ENCODE assay signal across 11 cellular contexts in the genomic region with DNA sequence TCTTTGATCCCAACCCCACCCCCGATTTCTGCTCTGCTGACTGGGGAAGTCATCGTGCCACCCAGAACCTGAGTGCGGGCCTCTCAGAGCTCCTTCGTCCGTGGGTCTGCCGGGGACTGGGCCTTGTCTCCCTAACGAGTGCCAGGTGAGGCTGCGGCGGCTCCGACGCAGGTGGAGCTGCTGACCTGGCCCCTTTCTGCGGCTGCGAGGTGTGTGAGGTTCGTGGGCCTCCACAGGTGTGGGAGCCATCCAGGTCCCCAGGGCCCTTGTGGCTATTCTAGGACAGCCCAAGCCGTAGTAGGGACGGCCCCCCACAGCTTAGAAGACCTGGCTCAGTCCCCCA. TPM values are rescaled to one million over a fixed set of nuclear protein-coding genes. Genes with fewer than 3 reads are reported as not detected.
DNase-seq lines count a peak whose midpoint lies in the region; ATAC-seq, FAIRE-seq and TF ChIP-seq lines count a peak whose summit lies in the region.
"Had no signal": no experiment of that assay in that cellular context is flagged by ENCODE, and none has a peak within 500 bp of the region (broad histone marks: within the 10 kb centered on the region; RNA-seq: fewer than 3 reads in every experiment).

No MANE protein-coding gene starts in this region.

- H3K27me3 ChIP-seq in right atrium auricular region (no peaks in the 10 kb centered on the region), ascending aorta (no peaks in the 10 kb centered on the region), vagina (no peaks in the 10 kb centered on the region), testis (no peaks in the 10 kb centered on the region)

- no peaks in the 10 kb centered on the region for H3K9me3 Mint-ChIP-seq in mesothelial cell of epicardium

- peaks cover 12% of the 10 kb centered on the region for H3K36me3 Mint-ChIP-seq in mesothelial cell of epicardium

- no peak overlapping the region for H3K27ac Mint-ChIP-seq in mesothelial cell of epicardium

- peaks cover 23% of the 10 kb centered on the region for H3K4me1 Mint-ChIP-seq in mesothelial cell of epicardium

- peak overlapping the region; percentile 97 for H3K4me3 Mint-ChIP-seq in mesothelial cell of epicardium

- H3K4me3 ChIP-seq in right atrium auricular region (peak overlapping the region in 1 of 2 donors; percentile 76), ascending aorta (peak overlapping the region; percentile 83 to 91), vagina (peak overlapping the region; percentile 81 to 92), testis (no peak overlapping the region)

- H3K27me3 Mint-ChIP-seq in mesothelial cell of epicardium (ENCODE audit: low read depth): no peaks in the 10 kb centered on the region

- TF ChIP-seq CTCF in right atrium auricular region (IDR thresholded peaks at IDR 0.05) (no peak), ascending aorta (IDR thresholded peaks at IDR 0.05) (no peak), mesothelial cell of epicardium (IDR thresholded peaks at IDR 0.05; ENCODE audit: unreplicated experiment) (no peak), vagina (IDR thresholded peaks at IDR 0.05) (no peak), testis (IDR thresholded peaks at IDR 0.05) (no peak)

- H3K4me1 ChIP-seq in right atrium auricular region: peaks cover 0 to 36% of the 10 kb centered on the region in 2 donors
- H3K4me1 ChIP-seq in ascending aorta: peaks cover 21 to 25% of the 10 kb centered on the region in 2 donors
- peaks cover 59% of the 10 kb centered on the region for H3K4me1 ChIP-seq in vagina
- H3K4me1 ChIP-seq in testis: peaks cover 24% of the 10 kb centered on the region

- TF ChIP-seq POLR2A in vagina (IDR thresholded peaks at IDR 0.05) (no peak), testis (IDR thresholded peaks at IDR 0.05) (no peak)

- 62 to 68% methylated on average over 3 to 16 of the region's 16 CpGs for WGBS in testis, 2 donors

- DNase-seq in right atrium auricular region (ENCODE audit: low spot score): no peak
- DNase-seq in Right ventricle myocardium superior: no peak
- DNase-seq in ascending aorta (ENCODE audit: low spot score in 2 of 2): no peak
- DNase-seq in mesothelial cell of epicardium (ENCODE audit: low spot score in 2 of 2, unreplicated experiment in 2 of 2): no peak
- DNase-seq in vagina (ENCODE audit: extremely low spot score in 2 of 2): no peak
- no peak for DNase-seq in testis
- DNase-seq in frontal cortex (ENCODE audit: low spot score in 2 of 2): no peak
- no peak for DNase-seq in stimulated activated CD4-positive, alpha-beta T cell treated with anti-CD3 and anti-CD28 coated beads, Interleukin-4, amount 100 ng/mL, for 24 hours
- DNase-seq: activated CD4-positive, alpha-beta T cell treated with anti-CD3 and anti-CD28 coated beads for 48 hours; NCI-H2107 had no signal

- H3K9me3 ChIP-seq in right atrium auricular region (no peaks in the 10 kb centered on the region), ascending aorta (no peaks in the 10 kb centered on the region), vagina (no peaks in the 10 kb centered on the region), testis (no peaks in the 10 kb centered on the region)

- H3K36me3 ChIP-seq in right atrium auricular region (peaks cover 35% of the 10 kb centered on the region), ascending aorta (peaks cover 40 to 45% of the 10 kb centered on the region in 2 donors), vagina (peaks cover 0 to 46% of the 10 kb centered on the region in 2 donors), testis (ENCODE audit: low read depth, missing control alignments) (no peaks in the 10 kb centered on the region)

- intact Hi-C loops in Right ventricle myocardium superior (cut with DNase I): no loop called here
- intact Hi-C loops in ascending aorta (cut with DNase I): loop anchor here (5.0 kb wide), 2 partner anchors 95 to 1220 kb away; a partner anchor contains a TSS
- intact Hi-C loops in vagina (cut with DNase I): no loop called here
- intact Hi-C loops in testis (cut with DNase I; ENCODE audit: low total_unique reads): no loop called here

- H3K27ac ChIP-seq in right atrium auricular region (peak overlapping the region; percentile 71 to 81), ascending aorta (no peak overlapping the region), vagina (no peak overlapping the region), testis (no peak overlapping the region)

- FAIRE-seq in frontal cortex (lab: Jason Lieb, UNC): no peak

- ATAC-seq in Right ventricle myocardium superior (ENCODE audit: poor library complexity): no peak

RNA-seq across cellular contexts. Expression of a gene that starts 3.0 kb away (rescaled TPM):
- 10 to 100 TPM; 58.8 to 59.5 TPM for total RNA-seq in right atrium auricular region
- 77.2 TPM for total RNA-seq in Right ventricle myocardium superior
- total RNA-seq in ascending aorta: 141 TPM
- total RNA-seq in mesothelial cell of epicardium: 205 to 214 TPM (median 208 TPM) in 3 replicates
- total RNA-seq in vagina: 51.3 TPM
- 100 to 1,000 TPM; 116 to 127 TPM for total RNA-seq in testis
- polyA plus RNA-seq in testis (ENCODE audit: insufficient read depth, low read depth, low replicate concordance): 143 TPM
- 48.5 TPM for total RNA-seq in frontal cortex

RNA-seq across cellular contexts. Expression of a gene that starts 21.0 kb away (rescaled TPM):
- total RNA-seq in right atrium auricular region: 1 to 10 TPM in 1 of 2 donors, under 1 TPM in 1; 0.35 to 2.4 TPM
- total RNA-seq in Right ventricle myocardium superior: 3.7 TPM
- 0.64 TPM for total RNA-seq in ascending aorta
- 1.3 to 2.4 TPM (median 2.3 TPM) in 3 replicates for total RNA-seq in mesothelial cell of epicardium
- 4.2 TPM for total RNA-seq in vagina
- 10 to 100 TPM; 29.8 to 60.4 TPM for total RNA-seq in testis
- polyA plus RNA-seq in testis (ENCODE audit: insufficient read depth, low read depth, low replicate concordance): 23.0 TPM
- total RNA-seq in frontal cortex: 11.4 TPM

RNA-seq across cellular contexts. Expression of a gene that starts 39.2 kb away (rescaled TPM):
- total RNA-seq in right atrium auricular region: 10 to 100 TPM; 72.8 to 73.7 TPM
- total RNA-seq in Right ventricle myocardium superior: 52.6 TPM
- total RNA-seq in ascending aorta: 143 TPM
- total RNA-seq in mesothelial cell of epicardium: 42.1 to 43.7 TPM (median 42.7 TPM) in 3 replicates
- 60.6 TPM for total RNA-seq in vagina
- total RNA-seq in testis: 10 to 100 TPM; 79.4 to 89.5 TPM
- polyA plus RNA-seq in testis (ENCODE audit: insufficient read depth, low read depth, low replicate concordance): 40.9 TPM
- 39.5 TPM for total RNA-seq in frontal cortex

RNA-seq across cellular contexts. Expression of a gene that starts 39.3 kb away (rescaled TPM):
- 10 to 100 TPM; 31.8 to 46.7 TPM for total RNA-seq in right atrium auricular region
- total RNA-seq in Right ventricle myocardium superior: 30.3 TPM
- 86.6 TPM for total RNA-seq in ascending aorta
- total RNA-seq in mesothelial cell of epicardium: 47.8 to 52.9 TPM (median 48.4 TPM) in 3 replicates
- 63.3 TPM for total RNA-seq in vagina
- total RNA-seq in testis: 100 to 1,000 TPM; 106 to 150 TPM
- polyA plus RNA-seq in testis (ENCODE audit: insufficient read depth, low read depth, low replicate concordance): 67.8 TPM
- total RNA-seq in frontal cortex: 17.9 TPM

RNA-seq across cellular contexts. Expression of a gene that starts 56.6 kb away (rescaled TPM):
- total RNA-seq in right atrium auricular region (under 1 TPM in 1 of 2 donors, not detected in 1; 0.63 TPM), Right ventricle myocardium superior (0.51 TPM), ascending aorta (20.8 TPM), mesothelial cell of epicardium (not detected in 3 replicates), vagina (7.1 TPM), testis (1 to 10 TPM; 1.1 to 1.6 TPM), frontal cortex (not detected)
- 1.1 TPM for polyA plus RNA-seq in testis (ENCODE audit: insufficient read depth, low read depth, low replicate concordance)
- total RNA-seq: aorta had no signal

Comparison
In these comparisons a context has a peak if more than half of its experiments do, and no peak if none do; other contexts are left out.
1. H3K27ac ChIP-seq: peak in right atrium auricular region (2 of 2); none in ascending aorta (0 of 2), vagina (single experiment) and testis (0 of 2).
2. H3K4me3 ChIP-seq: peak in ascending aorta (2 of 2) and vagina (2 of 2); none in testis (0 of 2).